In the genomic region with DNA sequence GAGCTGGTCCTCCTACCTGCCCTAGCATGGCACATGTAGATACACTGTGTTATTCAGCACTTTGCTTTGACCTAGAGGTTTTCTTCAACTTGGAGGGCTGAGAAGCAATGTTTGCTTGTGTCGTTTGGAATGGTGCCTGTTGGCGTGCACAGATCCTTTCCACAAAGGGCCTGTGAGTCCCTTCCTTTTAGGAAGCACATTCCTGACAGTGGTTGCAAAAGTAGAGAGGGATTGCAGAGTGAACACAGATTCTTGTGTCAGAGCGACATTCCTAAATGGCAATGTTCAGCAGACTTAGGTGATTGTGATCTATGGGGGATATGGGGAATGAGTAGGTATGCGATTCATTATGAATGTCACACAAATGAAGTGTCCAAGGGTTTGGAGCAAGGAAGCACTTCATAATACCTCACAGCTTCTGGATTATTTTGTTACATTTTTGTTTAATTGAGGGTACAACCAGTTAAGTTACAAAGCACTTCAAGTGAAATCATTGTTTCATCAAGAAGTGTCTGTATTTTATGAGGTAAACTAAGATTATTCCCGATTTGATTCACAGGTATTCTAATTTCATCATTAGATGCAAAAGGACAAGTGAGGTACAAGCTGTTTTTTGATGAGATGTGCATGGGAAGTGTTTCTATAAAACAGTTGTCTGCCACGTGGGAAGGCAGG, we compare ENCODE assay signal across 1 cellular context.
TF ChIP-seq lines count a peak whose summit lies in the region.

No MANE protein-coding gene starts in this region.

TF ChIP-seq in GM23338, 12 proteins besides CTCF, POLR2A, EP300 and RAD21 (continued from another document):
- TF ChIP-seq, protein P1, sequence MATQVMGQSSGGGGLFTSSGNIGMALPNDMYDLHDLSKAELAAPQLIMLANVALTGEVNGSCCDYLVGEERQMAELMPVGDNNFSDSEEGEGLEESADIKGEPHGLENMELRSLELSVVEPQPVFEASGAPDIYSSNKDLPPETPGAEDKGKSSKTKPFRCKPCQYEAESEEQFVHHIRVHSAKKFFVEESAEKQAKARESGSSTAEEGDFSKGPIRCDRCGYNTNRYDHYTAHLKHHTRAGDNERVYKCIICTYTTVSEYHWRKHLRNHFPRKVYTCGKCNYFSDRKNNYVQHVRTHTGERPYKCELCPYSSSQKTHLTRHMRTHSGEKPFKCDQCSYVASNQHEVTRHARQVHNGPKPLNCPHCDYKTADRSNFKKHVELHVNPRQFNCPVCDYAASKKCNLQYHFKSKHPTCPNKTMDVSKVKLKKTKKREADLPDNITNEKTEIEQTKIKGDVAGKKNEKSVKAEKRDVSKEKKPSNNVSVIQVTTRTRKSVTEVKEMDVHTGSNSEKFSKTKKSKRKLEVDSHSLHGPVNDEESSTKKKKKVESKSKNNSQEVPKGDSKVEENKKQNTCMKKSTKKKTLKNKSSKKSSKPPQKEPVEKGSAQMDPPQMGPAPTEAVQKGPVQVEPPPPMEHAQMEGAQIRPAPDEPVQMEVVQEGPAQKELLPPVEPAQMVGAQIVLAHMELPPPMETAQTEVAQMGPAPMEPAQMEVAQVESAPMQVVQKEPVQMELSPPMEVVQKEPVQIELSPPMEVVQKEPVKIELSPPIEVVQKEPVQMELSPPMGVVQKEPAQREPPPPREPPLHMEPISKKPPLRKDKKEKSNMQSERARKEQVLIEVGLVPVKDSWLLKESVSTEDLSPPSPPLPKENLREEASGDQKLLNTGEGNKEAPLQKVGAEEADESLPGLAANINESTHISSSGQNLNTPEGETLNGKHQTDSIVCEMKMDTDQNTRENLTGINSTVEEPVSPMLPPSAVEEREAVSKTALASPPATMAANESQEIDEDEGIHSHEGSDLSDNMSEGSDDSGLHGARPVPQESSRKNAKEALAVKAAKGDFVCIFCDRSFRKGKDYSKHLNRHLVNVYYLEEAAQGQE (IDR thresholded peaks at IDR 0.05; ENCODE audit: unreplicated experiment), result no peak
- no peak for TF ChIP-seq NANOG (IDR thresholded peaks at IDR 0.05; ENCODE audit: borderline replicate concordance)
